ENCODE assay signal across 3 cellular contexts in the genomic region with DNA sequence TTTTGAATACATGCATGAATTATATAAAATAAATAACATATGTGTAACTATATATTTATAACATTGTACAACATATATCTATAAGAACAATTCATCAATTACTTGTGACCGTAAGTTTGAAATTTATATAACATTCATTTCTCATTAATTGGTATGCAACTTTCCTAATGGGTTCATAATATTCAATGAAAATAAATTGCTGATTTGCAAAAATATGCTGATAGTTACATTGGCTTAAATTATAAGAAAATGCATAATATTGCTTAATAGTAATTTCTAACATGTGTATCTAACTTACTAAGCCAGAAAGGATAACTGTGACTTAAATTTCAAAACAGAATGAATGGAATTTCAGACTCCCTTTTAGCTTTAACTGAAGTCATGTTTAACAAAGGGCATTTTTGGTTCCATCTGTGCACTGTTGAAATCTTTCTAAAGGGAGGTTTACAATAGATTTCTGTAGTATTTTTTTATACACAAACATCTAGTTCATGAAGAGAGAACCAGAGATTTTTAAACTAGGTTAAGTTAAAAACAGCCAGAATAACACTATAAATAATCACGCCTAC.
TF ChIP-seq lines count a peak whose summit lies in the region.

No MANE protein-coding gene starts in this region.

TF ChIP-seq in A549, 52 proteins besides CTCF, POLR2A, EP300 and RAD21:
- TF ChIP-seq, protein P1, sequence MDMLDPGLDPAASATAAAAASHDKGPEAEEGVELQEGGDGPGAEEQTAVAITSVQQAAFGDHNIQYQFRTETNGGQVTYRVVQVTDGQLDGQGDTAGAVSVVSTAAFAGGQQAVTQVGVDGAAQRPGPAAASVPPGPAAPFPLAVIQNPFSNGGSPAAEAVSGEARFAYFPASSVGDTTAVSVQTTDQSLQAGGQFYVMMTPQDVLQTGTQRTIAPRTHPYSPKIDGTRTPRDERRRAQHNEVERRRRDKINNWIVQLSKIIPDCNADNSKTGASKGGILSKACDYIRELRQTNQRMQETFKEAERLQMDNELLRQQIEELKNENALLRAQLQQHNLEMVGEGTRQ (IDR thresholded peaks at IDR 0.05): no peak
- TF ChIP-seq, protein P2, sequence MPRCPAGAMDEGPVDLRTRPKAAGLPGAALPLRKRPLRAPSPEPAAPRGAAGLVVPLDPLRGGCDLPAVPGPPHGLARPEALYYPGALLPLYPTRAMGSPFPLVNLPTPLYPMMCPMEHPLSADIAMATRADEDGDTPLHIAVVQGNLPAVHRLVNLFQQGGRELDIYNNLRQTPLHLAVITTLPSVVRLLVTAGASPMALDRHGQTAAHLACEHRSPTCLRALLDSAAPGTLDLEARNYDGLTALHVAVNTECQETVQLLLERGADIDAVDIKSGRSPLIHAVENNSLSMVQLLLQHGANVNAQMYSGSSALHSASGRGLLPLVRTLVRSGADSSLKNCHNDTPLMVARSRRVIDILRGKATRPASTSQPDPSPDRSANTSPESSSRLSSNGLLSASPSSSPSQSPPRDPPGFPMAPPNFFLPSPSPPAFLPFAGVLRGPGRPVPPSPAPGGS (IDR thresholded peaks at IDR 0.05): no peak
- no peak for TF ChIP-seq NPAS2 (CRISPR knock-in tag; IDR thresholded peaks at IDR 0.05; ENCODE audit: borderline replicate concordance)
- peak; percentile 84 for TF ChIP-seq MAFK (IDR thresholded peaks at IDR 0.05; ENCODE audit: partially characterized antibody)

TF ChIP-seq in K562, 482 proteins besides CTCF, POLR2A, EP300 and RAD21:
- TF ChIP-seq MAFF (IDR thresholded peaks at IDR 0.05; ENCODE audit: low read length) (peak; percentile 63; the same call in 1 of the 2 replicates), MAFG (tag; conservative IDR thresholded peaks at IDR 0.05) (peak; percentile 88), C11orf30 (IDR thresholded peaks at IDR 0.05; ENCODE audit: low read depth) (peak; percentile 91), MAFK (IDR thresholded peaks at IDR 0.05; ENCODE audit: low read length) (peak; percentile 64; the same call in 1 of the 2 replicates), EP400 (IDR thresholded peaks at IDR 0.05) (0 out of 2 replicates have a peak, but pooled peaks have one; percentile 2), ILF3 (IDR thresholded peaks at IDR 0.05; ENCODE audit: borderline replicate concordance) (no peak), ZNF316 (IDR thresholded peaks at IDR 0.05) (peak; percentile 96), FOXJ2 (tag; IDR thresholded peaks at IDR 0.05) (0 out of 2 replicates have a peak, but pooled peaks have one; percentile 43), CEBPG (CRISPR knock-in tag; IDR thresholded peaks at IDR 0.05) (no peak), CEBPG (tag; conservative IDR thresholded peaks at IDR 0.05 in 1 of 2, IDR thresholded peaks at IDR 0.05 in 1 of 2) (0 out of 4 replicates have a peak, but pooled peaks of 1 of the 2 experiments have one; percentile 24)
- TF ChIP-seq, protein P3, sequence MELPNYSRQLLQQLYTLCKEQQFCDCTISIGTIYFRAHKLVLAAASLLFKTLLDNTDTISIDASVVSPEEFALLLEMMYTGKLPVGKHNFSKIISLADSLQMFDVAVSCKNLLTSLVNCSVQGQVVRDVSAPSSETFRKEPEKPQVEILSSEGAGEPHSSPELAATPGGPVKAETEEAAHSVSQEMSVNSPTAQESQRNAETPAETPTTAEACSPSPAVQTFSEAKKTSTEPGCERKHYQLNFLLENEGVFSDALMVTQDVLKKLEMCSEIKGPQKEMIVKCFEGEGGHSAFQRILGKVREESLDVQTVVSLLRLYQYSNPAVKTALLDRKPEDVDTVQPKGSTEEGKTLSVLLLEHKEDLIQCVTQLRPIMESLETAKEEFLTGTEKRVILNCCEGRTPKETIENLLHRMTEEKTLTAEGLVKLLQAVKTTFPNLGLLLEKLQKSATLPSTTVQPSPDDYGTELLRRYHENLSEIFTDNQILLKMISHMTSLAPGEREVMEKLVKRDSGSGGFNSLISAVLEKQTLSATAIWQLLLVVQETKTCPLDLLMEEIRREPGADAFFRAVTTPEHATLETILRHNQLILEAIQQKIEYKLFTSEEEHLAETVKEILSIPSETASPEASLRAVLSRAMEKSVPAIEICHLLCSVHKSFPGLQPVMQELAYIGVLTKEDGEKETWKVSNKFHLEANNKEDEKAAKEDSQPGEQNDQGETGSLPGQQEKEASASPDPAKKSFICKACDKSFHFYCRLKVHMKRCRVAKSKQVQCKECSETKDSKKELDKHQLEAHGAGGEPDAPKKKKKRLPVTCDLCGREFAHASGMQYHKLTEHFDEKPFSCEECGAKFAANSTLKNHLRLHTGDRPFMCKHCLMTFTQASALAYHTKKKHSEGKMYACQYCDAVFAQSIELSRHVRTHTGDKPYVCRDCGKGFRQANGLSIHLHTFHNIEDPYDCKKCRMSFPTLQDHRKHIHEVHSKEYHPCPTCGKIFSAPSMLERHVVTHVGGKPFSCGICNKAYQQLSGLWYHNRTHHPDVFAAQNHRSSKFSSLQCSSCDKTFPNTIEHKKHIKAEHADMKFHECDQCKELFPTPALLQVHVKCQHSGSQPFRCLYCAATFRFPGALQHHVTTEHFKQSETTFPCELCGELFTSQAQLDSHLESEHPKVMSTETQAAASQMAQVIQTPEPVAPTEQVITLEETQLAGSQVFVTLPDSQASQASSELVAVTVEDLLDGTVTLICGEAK (IDR thresholded peaks at IDR 0.05): no peak
- TF ChIP-seq, protein P3 (CRISPR knock-in tag; IDR thresholded peaks at IDR 0.05): no peak

TF ChIP-seq in WTC11, 78 proteins besides CTCF, POLR2A, EP300 and RAD21:
- no peak for TF ChIP-seq TEAD4 (CRISPR knock-in tag; IDR thresholded peaks at IDR 0.05)
- TF ChIP-seq NR2C2 (CRISPR knock-in tag; IDR thresholded peaks at IDR 0.05): no peak
- TF ChIP-seq OVOL2 (CRISPR knock-in tag; IDR thresholded peaks at IDR 0.05; ENCODE audit: borderline replicate concordance): no peak
